Comparison of ENCODE assay signal across 21 cellular contexts in genomic region chrX:133926809-133927208, GRCh38. TPM values are rescaled to one million over a fixed set of nuclear protein-coding genes. Genes with fewer than 3 reads are reported as not detected.
A peak's percentile ranks its signal among the peaks of the same experiment; 100 is the strongest.
DNase-seq lines count a peak whose midpoint lies in the region; FAIRE-seq and TF ChIP-seq lines count a peak whose summit lies in the region.
"Had no signal": no experiment of that assay in that cellular context is flagged by ENCODE, and none has a peak within 500 bp of the region (broad histone marks: within the 10 kb centered on the region; RNA-seq: fewer than 3 reads in every experiment).

No MANE protein-coding gene starts in this region.

- H3K27me3 ChIP-seq in H1 (replicated peaks in 1 of 4; ENCODE audit: control insufficient read depth in 3 of 4, extremely low read depth in 1 of 4, insufficient read depth in 3 of 4, low read length in 3 of 4) (no peaks in the 10 kb centered on the region), breast epithelium (peaks cover 0 to 33% of the 10 kb centered on the region in 2 donors)
- H3K27me3 ChIP-seq: SJSA1 had no signal

- no peaks in the 10 kb centered on the region for H3K79me1 ChIP-seq in H1 (ENCODE audit: low read depth, low read length)

- no peaks in the 10 kb centered on the region for H3K9me3 Mint-ChIP-seq in nephron
- H3K9me3 Mint-ChIP-seq: CD8-positive, alpha-beta T cell had no signal

- CTCF ChIA-PET in H1 (lab: Charles Lee; ENCODE audit: partially characterized antibody) = interaction anchor here (0.6 to 1.9 kb wide), 7 partner anchors 8 to 330 kb away, joined by 3 to 5 read pairs (median 3); no protein-coding TSS in a partner anchor

- POLR2A ChIA-PET in H1 (lab: Charles Lee; ENCODE audit: partially characterized antibody) = no interaction called here

- H3K9me3 ChIP-seq in H1 (ENCODE audit: insufficient read depth in 2 of 2, low read depth in 1 of 2, low read length in 1 of 2) (no peaks in the 10 kb centered on the region), breast epithelium (peaks cover 0 to 6% of the 10 kb centered on the region in 2 donors)
- H3K9me3 ChIP-seq: SJSA1 had no signal

- H3K27ac Mint-ChIP-seq in nephron = peak overlapping the region; percentile 10 to 78 (median 26)
- H3K27ac Mint-ChIP-seq: CD8-positive, alpha-beta T cell had no signal

- H3K79me2 ChIP-seq in H1 (ENCODE audit: control insufficient read depth in 1 of 2, insufficient read depth in 2 of 2, low read length in 2 of 2) = no peaks in the 10 kb centered on the region

- H3K36me3 ChIP-seq in H1 (ENCODE audit: control insufficient read depth in 2 of 4, insufficient read depth in 4 of 4, low read length in 3 of 4) (peaks cover 0 to 3% (median 0%) of the 10 kb centered on the region in 4 experiments; a peak in 1 of 8 replicates), breast epithelium (no peaks in the 10 kb centered on the region)
- H3K36me3 ChIP-seq: SJSA1 had no signal

- no peak for TF ChIP-seq POLR2A in H1 (IDR thresholded peaks at IDR 0.05; ENCODE audit: control extremely low read depth in 1 of 2, low read depth in 2 of 2, low read length in 2 of 2)
- TF ChIP-seq POLR2A in breast epithelium (IDR thresholded peaks at IDR 0.05) = no peak

- H3K14ac ChIP-seq in H1 (ENCODE audit: insufficient read length) = no peak overlapping the region

- H3K4me1 Mint-ChIP-seq in nephron = peaks cover 33% of the 10 kb centered on the region

- H2BK12ac ChIP-seq in H1 (ENCODE audit: low read depth, low read length) = no peak overlapping the region

- no peak overlapping the region for H3K23ac ChIP-seq in H1 (ENCODE audit: insufficient read length)

- no peak overlapping the region for H3K18ac ChIP-seq in H1 (ENCODE audit: extremely low read depth, low read length)

- no peak overlapping the region for H3K56ac ChIP-seq in H1 (replicated peaks; ENCODE audit: insufficient read length, low read depth, low read length)

- peak; percentile 68 for DNase-seq in ELF-1 (ENCODE audit: low read depth, low spot score)
- DNase-seq in NCI-H69 (lab: John Stamatoyannopoulos, UW) = peak; percentile 13
- DNase-seq in H1 (ENCODE audit: low read depth in 1 of 2, low spot score in 2 of 2) = no peak
- no peak for DNase-seq in HT-29 (ENCODE audit: low spot score)
- no peak for DNase-seq in COLO668 (lab: John Stamatoyannopoulos, UW; ENCODE audit: unreplicated experiment)
- no peak for DNase-seq in NCI-H1092 treated with DMSO at 0.1 percent for 48 hours (lab: John Stamatoyannopoulos, UW)
- DNase-seq in breast epithelium (ENCODE audit: low spot score in 2 of 2) = no peak
- DNase-seq: CD8-positive, alpha-beta T cell; DMS79 treated with DMSO at 0.1 percent for 48 hours; Karpas-422; MM.1S; NCI-H1105; NCI-H1694 treated with DMSO at 0.1 percent for 48 hours; NCI-H446; NK-92 treated with Interleukin-12 subunit alpha and Interleukin-12 subunit beta, amount 100 ng/mL, for 24 hours had no signal

- H2BK20ac ChIP-seq in H1 (ENCODE audit: low read length) = no peak overlapping the region

- no peak overlapping the region for H2BK120ac ChIP-seq in H1 (replicated peaks; ENCODE audit: low read depth, low read length)

- no peak overlapping the region for H4K5ac ChIP-seq in H1 (ENCODE audit: insufficient read length, low read depth, low read length)

- H3K4me3 Mint-ChIP-seq in nephron = no peak overlapping the region
- H3K4me3 Mint-ChIP-seq: CD8-positive, alpha-beta T cell had no signal

- H3K4me1 ChIP-seq in H1 (replicated peaks in 1 of 4; ENCODE audit: control insufficient read depth in 3 of 4, insufficient read depth in 4 of 4, low read length in 3 of 4) = peaks cover 0 to 4% (median 3%) of the 10 kb centered on the region in 4 experiments; a peak in 4 of 7 replicates
- no peaks in the 10 kb centered on the region for H3K4me1 ChIP-seq in breast epithelium

- no peak overlapping the region for H3K9ac ChIP-seq in H1 (replicated peaks in 1 of 4; ENCODE audit: extremely low read depth in 1 of 4, low read depth in 3 of 4, low read length in 3 of 4)

- TF ChIP-seq CTCF in H1 (IDR thresholded peaks at IDR 0.05; ENCODE audit: control extremely low read depth in 1 of 3, insufficient read depth in 1 of 3, low read depth in 1 of 3, low read length in 3 of 3) = peak in 2 of 3 experiments; percentile 27 to 40; a peak in 2 of 4 replicates
- TF ChIP-seq CTCF in nephron (IDR thresholded peaks at IDR 0.05; ENCODE audit: unreplicated experiment in 3 of 3) = peak in 1 of 3 experiments; percentile 19
- no peak for TF ChIP-seq CTCF in breast epithelium (IDR thresholded peaks at IDR 0.05)

- no peak for TF ChIP-seq EP300 in H1 (IDR thresholded peaks at IDR 0.05; ENCODE audit: borderline replicate concordance in 1 of 2, low read depth in 2 of 2, low read length in 2 of 2)

- H2AFZ ChIP-seq in H1 (ENCODE audit: low read length) = no peak overlapping the region

- H3K4ac ChIP-seq in H1 (replicated peaks; ENCODE audit: insufficient read length, low read depth, low read length) = no peak overlapping the region

- TF ChIP-seq RAD21 in H1 (IDR thresholded peaks at IDR 0.05 in 1 of 2, conservative IDR thresholded peaks at IDR 0.05 in 1 of 2; ENCODE audit: low read depth in 2 of 2, low read length in 2 of 2) = peak; percentile 36 to 49; a peak in 2 of 4 replicates

- H3K36me3 Mint-ChIP-seq in nephron (ENCODE audit: low read depth) = peaks cover 54% of the 10 kb centered on the region
- H3K36me3 Mint-ChIP-seq: CD8-positive, alpha-beta T cell had no signal

- no peak overlapping the region for H2AK5ac ChIP-seq in H1 (ENCODE audit: low read depth, low read length)

- intact Hi-C loops in breast epithelium (cut with DNase I; ENCODE audit: low total_unique reads) = no loop called here

- no peak overlapping the region for H3K4me3 ChIP-seq in H1 (ENCODE audit: extremely low read depth in 1 of 4, insufficient read depth in 2 of 4, low read depth in 3 of 4, low read length in 4 of 4)
- H3K4me3 ChIP-seq in breast epithelium = no peak overlapping the region
- H3K4me3 ChIP-seq: SJSA1 had no signal

- H4K91ac ChIP-seq in H1 (replicated peaks; ENCODE audit: insufficient read length, low read length) = no peak overlapping the region

- H4K8ac ChIP-seq in H1 (ENCODE audit: extremely low read depth, insufficient read depth, low read length) = no peak overlapping the region

- no peaks in the 10 kb centered on the region for H4K20me1 ChIP-seq in H1 (replicated peaks in 1 of 2; ENCODE audit: control insufficient read depth in 1 of 2, insufficient read depth in 2 of 2, low read length in 2 of 2)

- H2BK15ac ChIP-seq in H1 (ENCODE audit: low read length) = no peak overlapping the region

- H3K27me3 Mint-ChIP-seq in nephron (ENCODE audit: low read depth) = no peaks in the 10 kb centered on the region

- H3K4me2 ChIP-seq in H1 (ENCODE audit: insufficient read depth in 1 of 2, low read depth in 2 of 2, low read length in 2 of 2) = no peak overlapping the region; a peak in 2 of 4 replicates

- H2BK5ac ChIP-seq in H1 (ENCODE audit: low read depth, low read length) = no peak overlapping the region

- FAIRE-seq in H1 (lab: Jason Lieb, UNC) = peak; percentile 90
- FAIRE-seq: D721Med had no signal

- H3K27ac ChIP-seq in H1 (ENCODE audit: low read depth, low read length) (no peak overlapping the region), breast epithelium (no peak overlapping the region)
- H3K27ac ChIP-seq: SJSA1 had no signal

- no peaks in the 10 kb centered on the region for H3K23me2 ChIP-seq in H1 (ENCODE audit: low read depth, low read length)

- WGBS in H1 (ENCODE audit: extremely low coverage in 1 of 2, insufficient coverage in 1 of 2, insufficient read length in 1 of 2, insufficient replicate concordance in 2 of 2, low coverage in 1 of 2, low lambda C conversion rate in 2 of 2, missing lambda C conversion rate in 1 of 2), 2 experiments = 44% methylated on average over 2 of the region's 4 CpGs; no CpG with 5 or more reads in 1 of the 2 experiments

TF ChIP-seq in H1, 55 proteins besides CTCF, POLR2A, EP300 and RAD21 (continues in another document):
- no peak for TF ChIP-seq TCF12 (IDR thresholded peaks at IDR 0.05; ENCODE audit: low read depth, low read length)
- TF ChIP-seq EZH2 (IDR thresholded peaks at IDR 0.05; ENCODE audit: low read depth, low read length, severe bottlenecking) = no peak
- no peak for TF ChIP-seq EGR1 (IDR thresholded peaks at IDR 0.05; ENCODE audit: borderline replicate concordance, low read depth, low read length)
- TF ChIP-seq E2F6 (IDR thresholded peaks at IDR 0.05) = no peak
- no peak for TF ChIP-seq CEBPB (IDR thresholded peaks at IDR 0.05; ENCODE audit: low read depth, low read length)
- TF ChIP-seq CHD2 (IDR thresholded peaks at IDR 0.05; ENCODE audit: low read length) = no peak
- no peak for TF ChIP-seq CTBP2 (IDR thresholded peaks at IDR 0.05; ENCODE audit: borderline replicate concordance, insufficient read depth, insufficient read length, low read length)
- no peak for TF ChIP-seq SP2 (IDR thresholded peaks at IDR 0.05; ENCODE audit: low read length)
- TF ChIP-seq ATF3 (IDR thresholded peaks at IDR 0.05; ENCODE audit: insufficient read depth, low read depth, low read length) = no peak

RNA-seq across cellular contexts. Expression of gene GPC3, which starts 58.6 kb away (rescaled TPM):
- total RNA-seq in H1 (2021; fragmentation: NEBNext Ultra II Directional; extraction: Animal tissue kit (Norgen Biotek cat#: 25700)) = 70.7 and 71.9 TPM in 2 replicates
- 60.0 and 64.8 TPM in 2 replicates for polyA plus RNA-seq in H1 (2011; rRNA removed)
- polyA plus RNA-seq in H1 (2011; cell fraction: cytosol; rRNA removed) = 83.8 TPM
- 44.4 TPM for polyA plus RNA-seq in H1 (2011; cell fraction: nucleus; rRNA removed)
- 71.1 to 85.9 TPM (median 74.5 TPM) in 4 replicates for polyA plus RNA-seq in H1 (2012, experiment 1 of 2)
- polyA plus RNA-seq in H1 (2012, experiment 2 of 2) = 25.3 TPM
- 68.5 TPM for polyA plus RNA-seq in H1 (2013, experiment 1 of 2)
- polyA plus RNA-seq in H1 (2013, experiment 2 of 2) = 61.4 TPM
- polyA minus RNA-seq in H1 (2011; rRNA and poly(A)+ RNA removed) = 57.5 and 90.3 TPM in 2 replicates
- polyA minus RNA-seq in H1 (2011; cell fraction: cytosol; rRNA and poly(A)+ RNA removed) = 35.8 TPM
- polyA minus RNA-seq in H1 (2011; cell fraction: nucleus; rRNA and poly(A)+ RNA removed) = 66.8 TPM
- 0.16 and 1.3 TPM in 2 replicates for total RNA-seq in HT-29 (2014; rRNA removed; shearing (Covaris generic))
- total RNA-seq in breast epithelium = 10 to 100 TPM; 29.7 to 99.2 (median 89.1) TPM
- total RNA-seq: A172, OCI-LY7 had no signal
- polyA plus RNA-seq: BJ had no signal

Comparison
In these comparisons a context has a peak if more than half of its experiments do, and no peak if none do; other contexts are left out.
1. DNase-seq: peak in ELF-1 (single experiment) and NCI-H69 (single experiment); none in H1 (0 of 2), HT-29 (single experiment), COLO668 (single experiment), NCI-H1092 treated with DMSO at 0.1 percent for 48 hours (single experiment) and breast epithelium (0 of 2).
2. CTCF ChIP-seq: peak in H1 (2 of 3); none in breast epithelium (0 of 3).
3. RNA of gene GPC3, which starts 58.6 kb away (total RNA-seq): 29.7 to 99.2 TPM in breast epithelium and 70.7 to 71.9 TPM in H1; 0.16 to 1.3 TPM in HT-29; every median in the first group is over 10 times any median in the second.